ENCODE assay signal across 8 cellular contexts in the genomic region with DNA sequence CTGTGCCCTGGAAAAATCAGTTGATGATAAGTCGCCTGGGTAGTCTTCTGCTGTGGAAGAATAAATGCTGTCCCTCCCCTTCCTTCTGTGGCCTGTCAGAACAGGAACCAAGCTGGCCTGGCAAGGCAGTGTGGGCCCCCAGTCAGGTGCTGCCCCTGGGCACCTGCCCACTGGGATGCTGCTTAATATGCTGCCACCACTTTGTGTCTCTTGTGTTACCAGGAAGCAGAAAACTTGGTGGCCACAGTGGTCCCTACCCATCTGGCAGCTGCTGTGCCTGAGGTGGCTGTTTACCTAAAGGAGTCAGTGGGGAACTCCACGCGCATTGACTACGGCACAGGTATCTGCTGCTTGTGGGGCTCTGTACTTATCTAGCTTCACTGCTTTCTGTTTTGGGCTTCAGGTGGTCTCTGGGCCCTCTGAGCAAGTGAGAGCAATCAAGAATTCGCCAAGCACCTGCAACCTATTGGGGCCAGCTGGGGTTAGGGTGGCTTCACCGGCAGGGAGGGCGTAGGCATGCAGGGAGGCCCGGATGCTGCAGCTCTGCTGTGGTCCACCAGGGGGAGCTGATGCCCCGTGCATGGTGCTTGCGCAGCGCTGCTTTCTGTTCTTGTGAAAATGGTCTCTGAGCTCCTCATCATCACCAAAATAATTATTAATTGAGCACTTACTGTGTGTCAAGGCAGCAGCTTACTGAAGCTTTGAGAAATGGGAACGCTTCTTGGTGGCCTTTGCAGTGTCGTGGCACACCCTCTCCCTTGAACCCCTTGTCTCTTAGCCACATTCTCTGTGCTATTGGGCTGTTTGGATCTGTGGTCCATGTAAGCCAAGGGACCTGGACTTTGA. TPM values are rescaled to one million over a fixed set of nuclear protein-coding genes. Genes with fewer than 3 reads are reported as not detected.
DNase-seq lines count a peak whose midpoint lies in the region; ATAC-seq, FAIRE-seq and TF ChIP-seq lines count a peak whose summit lies in the region.

No MANE protein-coding gene starts in this region.

- 37 to 42% methylated on average over 4 to 13 of the region's 13 CpGs for WGBS in body of pancreas, 2 donors

- H3K9me3 ChIP-seq in body of pancreas, result no peaks in the 10 kb centered on the region

- H3K4me1 ChIP-seq in body of pancreas, result peaks cover 8% of the 10 kb centered on the region

- no peak for TF ChIP-seq POLR2A in NB4 (IDR thresholded peaks at IDR 0.05; ENCODE audit: extremely low read depth, insufficient read length)
- no peak for TF ChIP-seq POLR2A in body of pancreas (IDR thresholded peaks at IDR 0.05)

- no peaks in the 10 kb centered on the region for H3K27me3 ChIP-seq in body of pancreas

- H3K36me3 ChIP-seq in body of pancreas (replicated peaks in 1 of 2; ENCODE audit: insufficient read depth in 1 of 2, low read depth in 2 of 2), result peaks cover 0 to 10% of the 10 kb centered on the region in 2 donors

- POLR2A ChIA-PET in AG04449 (lab: Yijun Ruan, JAX), result interaction anchor here (0.9 to 2.9 kb wide), 6 partner anchors 8 to 492 kb away, joined by 3 to 12 read pairs (median 4); a partner anchor contains a TSS

- ATAC-seq in body of pancreas (peak; percentile 93), GM19324 (IDR thresholded peaks at IDR 0.05; ENCODE audit: low FRiP score, unreplicated experiment) (no peak)

- H3K4me3 ChIP-seq in AG04449 (ENCODE audit: low read depth, low read length) (no peak overlapping the region), NB4 (ENCODE audit: low read depth, low read length) (no peak overlapping the region), body of pancreas (no peak overlapping the region)

- FAIRE-seq in GM18507 (lab: Jason Lieb, UNC), result peak; percentile 82

- CTCF ChIA-PET in AG04449 (lab: Yijun Ruan, JAX), result interaction anchor here (0.7 to 24.0 kb wide), 51 partner anchors 8 to 676 kb away, joined by 3 to 735 read pairs (median 5); a partner anchor contains a TSS

- peak; percentile 99 for TF ChIP-seq CTCF in AG04449 (IDR thresholded peaks at IDR 0.05; ENCODE audit: insufficient read depth, low read length, missing control alignments)
- peak; percentile 98 for TF ChIP-seq CTCF in NB4 (IDR thresholded peaks at IDR 0.05; ENCODE audit: low read depth, low read length)
- TF ChIP-seq CTCF in VCaP (conservative IDR thresholded peaks at IDR 0.05), result peak; percentile 99
- TF ChIP-seq CTCF in body of pancreas (IDR thresholded peaks at IDR 0.05), result peak; percentile 92 to 97 (median 96)

- H3K27ac ChIP-seq in VCaP, result 0 out of 2 replicates have a peak overlapping the region, but pooled peaks have one; percentile 14
- peak overlapping the region in 1 of 4 donors; percentile 32 for H3K27ac ChIP-seq in body of pancreas

- no peak for DNase-seq in AG04449 (ENCODE audit: low read depth, low spot score)
- DNase-seq in GM18507 (ENCODE audit: extremely low spot score, insufficient read length, low read depth), result peak; percentile 80
- DNase-seq in NB4 (ENCODE audit: low read depth), result peak; percentile 73
- peak; percentile 80 to 84 (median 82) for DNase-seq in body of pancreas
- DNase-seq in iris pigment epithelial cell (ENCODE audit: low read depth), result peak; percentile 49
- DNase-seq in stimulated activated CD4-positive, alpha-beta T cell treated with anti-CD3 and anti-CD28 coated beads, Interleukin-1b, Interleukin-23, amount 100 ng/mL, for 1 hour (ENCODE audit: low read depth in 2 of 2), result peak; percentile 72 to 77

- intact Hi-C loops in body of pancreas (cut with DNase I), result loop anchor here (10.0 kb wide), 1 partner anchor 653 kb away; no protein-coding TSS in a partner anchor

RNA-seq across cellular contexts. Expression of a gene that starts 20.3 kb away (rescaled TPM):
- 10 to 100 TPM; 32.7 to 52.1 TPM for total RNA-seq in body of pancreas

RNA-seq across cellular contexts. Expression of a gene that starts 20.9 kb away (rescaled TPM):
- 100 to 1,000 TPM in 1 of 2 donors, 10 to 100 TPM in 1; 84.8 to 112 TPM for total RNA-seq in body of pancreas

RNA-seq across cellular contexts. Expression of a gene that starts 46.5 kb away (rescaled TPM):
- total RNA-seq in body of pancreas, result 1 to 10 TPM; 3.0 to 4.4 TPM

RNA-seq across cellular contexts. Expression of a gene that starts 50.6 kb away (rescaled TPM):
- 1 to 10 TPM; 2.9 to 7.9 TPM for total RNA-seq in body of pancreas
